Comparison of ENCODE assay signal across 8 cellular contexts in the genomic region with DNA sequence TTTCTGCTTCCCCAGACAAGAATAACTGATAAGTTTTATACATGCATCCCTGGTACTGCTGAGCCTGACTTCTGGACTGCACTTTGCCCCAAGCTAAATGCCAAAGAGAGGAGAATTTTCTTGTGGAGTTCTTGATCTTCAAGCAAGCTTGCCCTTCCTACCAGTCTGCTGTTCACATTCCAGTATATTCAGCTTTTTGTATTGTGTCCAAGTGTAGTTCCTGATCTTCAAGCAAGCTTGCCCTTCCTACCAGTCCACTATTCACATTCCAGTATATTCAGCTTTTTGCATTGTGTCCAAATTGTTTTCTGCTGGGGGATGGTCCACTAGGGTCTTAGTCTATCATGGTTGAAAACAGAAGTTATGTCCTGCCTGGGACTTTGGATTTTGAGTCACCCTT. TPM values are rescaled to one million over a fixed set of nuclear protein-coding genes. Genes with fewer than 3 reads are reported as not detected.
DNase-seq lines count a peak whose midpoint lies in the region; ATAC-seq and TF ChIP-seq lines count a peak whose summit lies in the region.

No MANE protein-coding gene starts in this region.

- ATAC-seq in activated T-cell treated with anti-CD3 and anti-CD28 coated beads, Interleukin-2, amount 50 U/mL, for 4 hours = no peak
- ATAC-seq in activated T-helper 17 cell treated with anti-CD3 and anti-CD28 coated beads, Interleukin-2, amount 50 U/mL, for 72 hours (replicated peaks) = no peak
- ATAC-seq in thoracic aorta (ENCODE audit: insufficient number of reproducible peaks, low FRiP score, low read depth) (no peak), GM18858 (IDR thresholded peaks at IDR 0.05; ENCODE audit: unreplicated experiment) (no peak), GM21529 (IDR thresholded peaks at IDR 0.05; ENCODE audit: unreplicated experiment) (no peak)

- peak overlapping the region; percentile 64 for H3K27ac ChIP-seq in layer of hippocampus (ENCODE audit: low read depth, low read length)
- H3K27ac ChIP-seq in thoracic aorta = peak overlapping the region; percentile 61 to 85

- H3K4me3 ChIP-seq in thoracic aorta = peak overlapping the region; percentile 90

- H3K9me3 Mint-ChIP-seq in activated T-cell treated with anti-CD3 and anti-CD28 coated beads, Interleukin-2, amount 50 U/mL, for 4 hours = no peaks in the 10 kb centered on the region
- H3K9me3 Mint-ChIP-seq in activated T-helper 17 cell treated with anti-CD3 and anti-CD28 coated beads, Interleukin-2, amount 50 U/mL, for 72 hours = no peaks in the 10 kb centered on the region

- H3K4me3 Mint-ChIP-seq in activated T-cell treated with anti-CD3 and anti-CD28 coated beads, Interleukin-2, amount 50 U/mL, for 4 hours = peak overlapping the region; percentile 97
- H3K4me3 Mint-ChIP-seq in activated T-helper 17 cell treated with anti-CD3 and anti-CD28 coated beads, Interleukin-2, amount 50 U/mL, for 72 hours = peak overlapping the region; percentile 94

- peaks cover 16% of the 10 kb centered on the region for H3K27me3 Mint-ChIP-seq in activated T-cell treated with anti-CD3 and anti-CD28 coated beads, Interleukin-2, amount 50 U/mL, for 4 hours (ENCODE audit: low read depth)
- peaks cover 12% of the 10 kb centered on the region for H3K27me3 Mint-ChIP-seq in activated T-helper 17 cell treated with anti-CD3 and anti-CD28 coated beads, Interleukin-2, amount 50 U/mL, for 72 hours

- H3K4me1 Mint-ChIP-seq in activated T-cell treated with anti-CD3 and anti-CD28 coated beads, Interleukin-2, amount 50 U/mL, for 4 hours (ENCODE audit: low read depth) = peaks cover 36% of the 10 kb centered on the region
- H3K4me1 Mint-ChIP-seq in activated T-helper 17 cell treated with anti-CD3 and anti-CD28 coated beads, Interleukin-2, amount 50 U/mL, for 72 hours = peaks cover 24% of the 10 kb centered on the region

- H3K27me3 ChIP-seq in layer of hippocampus (ENCODE audit: control insufficient read depth, insufficient read depth, low read length) = no peaks in the 10 kb centered on the region
- H3K27me3 ChIP-seq in thoracic aorta (replicated peaks; ENCODE audit: insufficient read depth) = no peaks in the 10 kb centered on the region

- DNase-seq in activated T-cell treated with anti-CD3 and anti-CD28 coated beads, Interleukin-2, amount 50 U/mL, for 4 hours = no peak
- DNase-seq in activated T-cell treated with anti-CD3 and anti-CD28 coated beads for 4 hours (no peak), thoracic aorta (ENCODE audit: low spot score) (no peak), SKM-1 (lab: John Stamatoyannopoulos, UW; ENCODE audit: unreplicated experiment) (no peak)

- H3K36me3 Mint-ChIP-seq in activated T-cell treated with anti-CD3 and anti-CD28 coated beads, Interleukin-2, amount 50 U/mL, for 4 hours (ENCODE audit: insufficient read depth) = peaks cover 11% of the 10 kb centered on the region
- H3K36me3 Mint-ChIP-seq in activated T-helper 17 cell treated with anti-CD3 and anti-CD28 coated beads, Interleukin-2, amount 50 U/mL, for 72 hours (ENCODE audit: low read depth) = peaks cover 14% of the 10 kb centered on the region

- H3K9me3 ChIP-seq in thoracic aorta = no peaks in the 10 kb centered on the region

- peak overlapping the region; percentile 88 for H3K27ac Mint-ChIP-seq in activated T-helper 17 cell treated with anti-CD3 and anti-CD28 coated beads, Interleukin-2, amount 50 U/mL, for 72 hours

- peaks cover 7 to 26% of the 10 kb centered on the region in 2 donors for H3K4me1 ChIP-seq in thoracic aorta (ENCODE audit: control insufficient read depth in 1 of 2, low read depth in 2 of 2)

- TF ChIP-seq CTCF in thoracic aorta (IDR thresholded peaks at IDR 0.05) = no peak

- no peaks in the 10 kb centered on the region for H3K36me3 ChIP-seq in thoracic aorta

RNA-seq across cellular contexts. Expression of gene TSEN15, which starts 0.9 kb away (rescaled TPM):
- 10 to 100 TPM; 54.7 to 58.9 (median 56.3) TPM for total RNA-seq in activated T-cell treated with anti-CD3 and anti-CD28 coated beads, Interleukin-2, amount 50 U/mL, for 4 hours
- 10 to 100 TPM in 1 of 2 donors, 1 to 10 TPM in 1; 8.0 to 20.9 TPM for total RNA-seq in activated T-helper 17 cell treated with anti-CD3 and anti-CD28 coated beads, Interleukin-2, amount 50 U/mL, for 72 hours
- 10 to 100 TPM; 24.8 to 29.7 TPM for total RNA-seq in thoracic aorta

RNA-seq across cellular contexts. Expression of gene COLGALT2, which starts 13.1 kb away (rescaled TPM):
- total RNA-seq in activated T-cell treated with anti-CD3 and anti-CD28 coated beads, Interleukin-2, amount 50 U/mL, for 4 hours = 1 to 10 TPM in 2 of 3 donors, under 1 TPM in 1; 0.63 to 1.5 (median 1.2) TPM
- 1 to 10 TPM in 1 of 2 donors, under 1 TPM in 1; 0.35 to 1.5 TPM for total RNA-seq in activated T-helper 17 cell treated with anti-CD3 and anti-CD28 coated beads, Interleukin-2, amount 50 U/mL, for 72 hours
- total RNA-seq in thoracic aorta = 1 to 10 TPM; 2.6 to 5.8 TPM
